ENCODE assay signal across 1 cellular context in the genomic region with DNA sequence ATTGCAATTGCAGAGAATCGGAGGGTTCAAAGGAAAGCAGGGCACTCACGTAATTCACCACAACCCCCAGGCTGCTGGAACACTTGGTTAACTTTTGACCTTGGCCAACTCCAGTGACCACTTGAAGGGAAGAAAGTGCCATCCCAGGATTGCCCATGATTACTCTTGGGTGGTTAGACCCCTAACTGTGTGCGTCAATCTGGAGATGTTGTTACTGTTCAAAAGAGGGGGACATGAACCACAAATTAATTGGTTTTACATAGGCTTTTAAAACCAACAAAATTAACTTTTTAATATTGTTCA.
TF ChIP-seq lines count a peak whose summit lies in the region.

No MANE protein-coding gene starts in this region.

TF ChIP-seq in GM23338, 12 proteins besides CTCF, POLR2A, EP300 and RAD21 (continued from another document):
- TF ChIP-seq CREB1 (CRISPR knock-in tag; IDR thresholded peaks at IDR 0.05; ENCODE audit: low read depth), result no peak
